Comparison of ENCODE assay signal across 9 cellular contexts in the genomic region with DNA sequence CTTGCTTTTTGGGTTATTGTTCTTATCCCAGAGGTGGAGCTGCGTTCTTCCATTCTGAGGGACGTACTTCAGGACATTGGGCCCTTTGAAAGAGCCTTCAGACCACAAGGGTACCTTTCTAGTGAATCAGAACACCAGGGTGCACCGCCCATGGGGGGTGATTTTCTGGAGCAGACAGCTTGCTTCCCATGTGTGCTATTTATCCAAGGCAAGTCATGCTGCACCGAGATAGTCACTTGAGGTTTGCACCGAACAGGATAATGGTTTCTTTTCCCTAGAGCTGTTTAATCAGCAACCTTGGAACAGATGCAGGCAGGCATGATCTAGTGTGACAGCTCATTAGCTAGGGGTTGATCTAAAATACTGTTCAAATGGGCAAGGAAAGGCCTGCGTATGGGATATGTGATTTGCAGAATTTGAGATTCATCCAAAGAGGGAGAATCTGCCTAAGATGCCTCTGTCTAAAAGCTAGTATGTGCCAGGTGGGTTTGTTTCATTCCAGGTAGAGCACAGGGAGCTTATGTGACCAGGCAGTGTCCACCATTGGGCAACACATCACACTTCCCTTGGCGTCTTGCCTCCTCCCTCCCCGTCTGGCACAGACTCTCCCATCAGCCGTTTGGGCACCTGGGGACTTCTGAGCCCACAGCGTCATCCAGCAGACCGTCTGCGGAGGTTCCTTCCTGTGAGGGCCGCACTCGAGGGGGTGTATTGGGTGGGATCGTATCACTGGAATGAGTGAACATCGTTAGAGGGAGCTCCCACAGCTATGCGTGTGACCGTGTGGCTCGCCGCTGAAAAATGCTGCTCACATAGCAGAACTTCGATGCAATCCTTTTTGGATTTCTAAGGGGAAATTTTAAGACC. TPM values are rescaled to one million over a fixed set of nuclear protein-coding genes. Genes with fewer than 3 reads are reported as not detected.
A peak's percentile ranks its signal among the peaks of the same experiment; 100 is the strongest.
DNase-seq lines count a peak whose midpoint lies in the region; TF ChIP-seq lines count a peak whose summit lies in the region.
"Had no signal": no experiment of that assay in that cellular context is flagged by ENCODE, and none has a peak within 500 bp of the region (broad histone marks: within the 10 kb centered on the region; RNA-seq: fewer than 3 reads in every experiment).

No MANE protein-coding gene starts in this region.

- H3K9ac ChIP-seq in HUES48 (ENCODE audit: low read depth, low read length) (no peak overlapping the region), mammary epithelial cell (ENCODE audit: insufficient read depth, low read length) (no peak overlapping the region)

- H3K36me3 ChIP-seq in HUES48 (ENCODE audit: control insufficient read depth, insufficient read depth, low read length) (peaks cover 84% of the 10 kb centered on the region), mammary epithelial cell (ENCODE audit: insufficient read depth, low read length) (peaks cover 4% of the 10 kb centered on the region), kidney epithelial cell (ENCODE audit: control insufficient read depth, insufficient read depth, low read length) (no peaks in the 10 kb centered on the region), suprapubic skin (peaks cover 54% of the 10 kb centered on the region), HAP-1 (replicated peaks) (no peaks in the 10 kb centered on the region)

- H3K9me3 ChIP-seq in HUES48 (ENCODE audit: control insufficient read depth, insufficient read depth, low read length) (no peaks in the 10 kb centered on the region), mammary epithelial cell (replicated peaks; ENCODE audit: insufficient read depth, low read length) (no peaks in the 10 kb centered on the region), suprapubic skin (no peaks in the 10 kb centered on the region), HAP-1 (no peaks in the 10 kb centered on the region)

- peak overlapping the region; percentile 14 for H3K27ac ChIP-seq in HUES48 (ENCODE audit: low read depth, low read length)
- H3K27ac ChIP-seq in mammary epithelial cell (ENCODE audit: insufficient read depth, low read depth, low read length), result peak overlapping the region; percentile 9
- peak overlapping the region; percentile 10 for H3K27ac ChIP-seq in suprapubic skin

- H3K79me2 ChIP-seq in mammary epithelial cell (ENCODE audit: insufficient read depth, low read length), result peaks cover 53% of the 10 kb centered on the region

- no peak overlapping the region for H2AFZ ChIP-seq in mammary epithelial cell (ENCODE audit: low read depth, low read length)

- no peaks in the 10 kb centered on the region for H3K4me1 ChIP-seq in HUES48 (ENCODE audit: control insufficient read depth, insufficient read depth, low read length)
- peaks cover 30% of the 10 kb centered on the region for H3K4me1 ChIP-seq in mammary epithelial cell (ENCODE audit: insufficient read depth, low read length)
- peaks cover 37% of the 10 kb centered on the region for H3K4me1 ChIP-seq in suprapubic skin
- no peaks in the 10 kb centered on the region for H3K4me1 ChIP-seq in HAP-1

- H3K4me3 ChIP-seq in HUES48 (ENCODE audit: low read depth, low read length) (no peak overlapping the region), mammary epithelial cell (replicated peaks in 1 of 3; ENCODE audit: insufficient read depth in 1 of 3, low read depth in 2 of 3, low read length in 3 of 3) (no peak overlapping the region), kidney epithelial cell (ENCODE audit: low read depth, low read length) (no peak overlapping the region), suprapubic skin (no peak overlapping the region), HAP-1 (no peak overlapping the region)

- H3K4me2 ChIP-seq in mammary epithelial cell (ENCODE audit: insufficient read depth, low read depth, low read length), result peak overlapping the region; percentile 16

- dilution Hi-C loops in mammary epithelial cell (cut with HindIII; ENCODE audit: low sequenced_read_pairs), result no loop called here

- in situ Hi-C loops in mammary epithelial cell (cut with MboI; ENCODE audit: low sequenced_read_pairs in 2 of 2) (no loop called here), HAP-1 (cut with MboI; ENCODE audit: low sequenced_read_pairs) (no loop called here)

- no TSS peak for BruUV-seq in mammary epithelial cell (replicated peaks; lab: Mats Ljungman, UMichigan)

- DNase-seq in mammary epithelial cell (peak; percentile 80), kidney epithelial cell (ENCODE audit: low read depth) (peak; percentile 83), suprapubic skin (ENCODE audit: low spot score in 2 of 2) (peak; percentile 77 to 82), HAP-1 (ENCODE audit: low spot score in 2 of 2) (no peak), NCI-H1092 (lab: John Stamatoyannopoulos, UW) (no peak)
- DNase-seq in stimulated activated CD4-positive, alpha-beta T cell treated with anti-CD3 and anti-CD28 coated beads, Interleukin-12 subunit alpha, Interleukin-12 subunit beta, amount 100 ng/mL, for 4 hours, result no peak
- DNase-seq in activated T-cell treated with anti-CD3 and anti-CD28 coated beads, Interleukin-2, amount 50 U/mL, for 1 hour, result no peak
- DNase-seq: central memory CD4-positive, alpha-beta T cell had no signal

- H3K27me3 ChIP-seq in HUES48 (ENCODE audit: control insufficient read depth, insufficient read depth, low read length) (no peaks in the 10 kb centered on the region), mammary epithelial cell (ENCODE audit: insufficient read depth, low read length) (no peaks in the 10 kb centered on the region), kidney epithelial cell (ENCODE audit: control insufficient read depth, insufficient read depth, low read length) (no peaks in the 10 kb centered on the region), suprapubic skin (no peaks in the 10 kb centered on the region), HAP-1 (ENCODE audit: low read depth) (no peaks in the 10 kb centered on the region)

- WGBS in mammary epithelial cell (ENCODE audit: low coverage, missing lambda C conversion rate), result 26% methylated on average over 19 of the region's 21 CpGs
- 66% methylated on average over 20 of the region's 21 CpGs for WGBS in suprapubic skin

- no peaks in the 10 kb centered on the region for H4K20me1 ChIP-seq in mammary epithelial cell (ENCODE audit: insufficient read depth, low read length)

- TF ChIP-seq POLR2A in suprapubic skin (IDR thresholded peaks at IDR 0.05), result no peak

- intact Hi-C loops in mammary epithelial cell (cut with micrococcal nuclease), result no loop called here

- no peak for TF ChIP-seq EP300 in suprapubic skin (IDR thresholded peaks at IDR 0.05)

- CTCF ChIA-PET in mammary epithelial cell (lab: Charles Lee; ENCODE audit: low non-redundant PET), result interaction anchor here (0.6 kb wide), 1 partner anchor 87 kb away, joined by 4 read pairs; no protein-coding TSS in a partner anchor

- TF ChIP-seq CTCF in mammary epithelial cell (conservative IDR thresholded peaks at IDR 0.05 in 1 of 2, IDR thresholded peaks at IDR 0.05 in 1 of 2; ENCODE audit: extremely low read depth in 1 of 2, insufficient read depth in 1 of 2, low read depth in 1 of 2, low read length in 2 of 2), result no peak
- no peak for TF ChIP-seq CTCF in kidney epithelial cell (IDR thresholded peaks at IDR 0.05; ENCODE audit: insufficient read depth, low read length, poor library complexity, severe bottlenecking)
- TF ChIP-seq CTCF in suprapubic skin (IDR thresholded peaks at IDR 0.05), result no peak

RNA-seq across cellular contexts. Expression of a gene that starts 23.0 kb away (rescaled TPM):
- total RNA-seq in mammary epithelial cell, result 10 to 100 TPM; 50.5 to 52.8 TPM
- 19.4 TPM for polyA plus RNA-seq in mammary epithelial cell
- polyA minus RNA-seq in mammary epithelial cell, result 90.2 TPM
- 83.7 and 90.2 TPM in 2 replicates for total RNA-seq in kidney epithelial cell
- 10 to 100 TPM; 31.3 to 40.4 (median 34.8) TPM for total RNA-seq in suprapubic skin

RNA-seq across cellular contexts. Expression of a gene that starts 38.5 kb away (rescaled TPM):
- not detected for total RNA-seq in mammary epithelial cell
- polyA plus RNA-seq in mammary epithelial cell, result not detected
- not detected for polyA minus RNA-seq in mammary epithelial cell
- not detected in 2 replicates for total RNA-seq in kidney epithelial cell
- total RNA-seq in suprapubic skin, result not detected

Comparison
In these comparisons a context has a peak if more than half of its experiments do, and no peak if none do; other contexts are left out.
1. DNase-seq: peak in mammary epithelial cell (single experiment), kidney epithelial cell (single experiment) and suprapubic skin (2 of 2); none in stimulated activated CD4-positive, alpha-beta T cell treated with anti-CD3 and anti-CD28 coated beads, Interleukin-12 subunit alpha, Interleukin-12 subunit beta, amount 100 ng/mL, for 4 hours (single experiment), HAP-1 (0 of 2), activated T-cell treated with anti-CD3 and anti-CD28 coated beads, Interleukin-2, amount 50 U/mL, for 1 hour (single experiment) and NCI-H1092 (single experiment).
2. Peak in every context shown above with its lines, with median percentiles within 50 percentile points of each other: H3K27ac ChIP-seq.